In genomic region chr1:24909388-24909898, GRCh38 we compare ENCODE assay signal across 8 cellular contexts. TPM values are rescaled to one million over a fixed set of nuclear protein-coding genes. Genes with fewer than 3 reads are reported as not detected.
A peak's percentile ranks its signal among the peaks of the same experiment; 100 is the strongest.
DNase-seq lines count a peak whose midpoint lies in the region; ATAC-seq and TF ChIP-seq lines count a peak whose summit lies in the region.

No MANE protein-coding gene starts in this region.

- H3K27me3 Mint-ChIP-seq in immature natural killer cell (ENCODE audit: low read depth in 3 of 3), result peaks cover 75 to 88% (median 79%) of the 10 kb centered on the region in 3 donors

- intact Hi-C loops in ascending aorta (cut with DNase I), result no loop called here
- intact Hi-C loops in testis (cut with DNase I; ENCODE audit: low total_unique reads), result no loop called here

- peaks cover 0 to 4% (median 0%) of the 10 kb centered on the region in 6 donors for H3K9me3 Mint-ChIP-seq in immature natural killer cell

- no peak overlapping the region for H3K27ac ChIP-seq in AG04450 (ENCODE audit: low read depth, low read length)
- no peak overlapping the region for H3K27ac ChIP-seq in ascending aorta
- no peak overlapping the region for H3K27ac ChIP-seq in testis
- no peak overlapping the region for H3K27ac ChIP-seq in Karpas-422 (ENCODE audit: low read length)

- TF ChIP-seq CTCF in AG04450 (IDR thresholded peaks at IDR 0.05; ENCODE audit: low read depth, low read length) (peak; percentile 61), HFF-Myc (IDR thresholded peaks at IDR 0.05; ENCODE audit: low read depth, low read length, missing control alignments) (peak; percentile 59), ascending aorta (IDR thresholded peaks at IDR 0.05) (peak; percentile 16 to 42 (median 38)), testis (IDR thresholded peaks at IDR 0.05) (peak in 2 of 3 experiments; percentile 25 to 44)

- DNase-seq in AG04450 (ENCODE audit: low read depth, low spot score), result peak; percentile 7
- DNase-seq in HFF-Myc (ENCODE audit: extremely low read depth, low read depth), result no peak
- peak in 1 of 2 donors; percentile 69 for DNase-seq in ascending aorta (ENCODE audit: low spot score in 2 of 2)
- DNase-seq in immature natural killer cell, result peak; percentile 5 to 19 (median 5)
- DNase-seq in testis, result peak; percentile 57
- DNase-seq in Karpas-422, result no peak

- H3K9me2 ChIP-seq in Karpas-422 (replicated peaks; ENCODE audit: insufficient read depth, low read length), result no peaks in the 10 kb centered on the region

- H3K36me3 ChIP-seq in ascending aorta, result no peaks in the 10 kb centered on the region
- H3K36me3 ChIP-seq in testis (ENCODE audit: low read depth, missing control alignments), result no peaks in the 10 kb centered on the region
- H3K36me3 ChIP-seq in Karpas-422 (ENCODE audit: insufficient read depth, low read length), result peaks cover 14% of the 10 kb centered on the region

- H4K20me1 ChIP-seq in Karpas-422 (ENCODE audit: insufficient read depth, low read depth, low read length), result peaks cover 18% of the 10 kb centered on the region; the same call in 1 of the 2 replicates

- peaks cover 84 to 95% of the 10 kb centered on the region in 2 donors for H3K4me1 Mint-ChIP-seq in immature natural killer cell

- H3K27ac Mint-ChIP-seq in immature natural killer cell, result peak overlapping the region; percentile 98 to 100 (median 100)

- CTCF ChIA-PET in AG04450 (lab: Charles Lee), result interaction anchor here (0.6 to 1.8 kb wide), 7 partner anchors 11 to 490 kb away, joined by 3 to 5 read pairs (median 3); no protein-coding TSS in a partner anchor

- H3K4me3 ChIP-seq in AG04450 (ENCODE audit: low read depth, low read length) (no peak overlapping the region), HFF-Myc (replicated peaks; ENCODE audit: low read depth, low read length) (no peak overlapping the region), ascending aorta (no peak overlapping the region), testis (no peak overlapping the region), Karpas-422 (ENCODE audit: low read length) (no peak overlapping the region)

- peaks cover 32 to 68% (median 37%) of the 10 kb centered on the region in 3 donors for H3K36me3 Mint-ChIP-seq in immature natural killer cell

- TF ChIP-seq POLR2A in testis (IDR thresholded peaks at IDR 0.05), result no peak

- H3K9ac ChIP-seq in Karpas-422 (ENCODE audit: low read length), result no peak overlapping the region

- ATAC-seq in HG02884 (IDR thresholded peaks at IDR 0.05; ENCODE audit: unreplicated experiment) (no peak), HG03432 (IDR thresholded peaks at IDR 0.05; ENCODE audit: unreplicated experiment) (no peak)

- POLR2A ChIA-PET in AG04450 (lab: Yijun Ruan, JAX), result no interaction called here

- no peaks in the 10 kb centered on the region for H3K79me2 ChIP-seq in Karpas-422 (ENCODE audit: low read length)

- H2AFZ ChIP-seq in Karpas-422 (ENCODE audit: low read length), result no peak overlapping the region

- peak overlapping the region; percentile 73 to 88 (median 80) for H3K4me3 Mint-ChIP-seq in immature natural killer cell

- H3K9me3 ChIP-seq in AG04450 (ENCODE audit: control insufficient read depth, insufficient read depth, low read length) (peaks cover 9% of the 10 kb centered on the region), ascending aorta (no peaks in the 10 kb centered on the region), testis (no peaks in the 10 kb centered on the region), Karpas-422 (ENCODE audit: low read length) (no peaks in the 10 kb centered on the region)

- H3K27me3 ChIP-seq in AG04450 (ENCODE audit: control insufficient read depth, insufficient read depth, low read length) (peaks cover 8% of the 10 kb centered on the region), ascending aorta (no peaks in the 10 kb centered on the region), testis (no peaks in the 10 kb centered on the region), Karpas-422 (ENCODE audit: low read length) (no peaks in the 10 kb centered on the region)

- H3K4me1 ChIP-seq in ascending aorta (peaks cover 0 to 5% of the 10 kb centered on the region in 2 donors), testis (no peaks in the 10 kb centered on the region), Karpas-422 (ENCODE audit: low read length) (no peaks in the 10 kb centered on the region)

- WGBS in testis, 2 donors, result 44 to 45% methylated on average over 15 of the region's 15 CpGs

- H3K4me2 ChIP-seq in Karpas-422 (ENCODE audit: low read depth, low read length, poor library complexity, severe bottlenecking), result no peak overlapping the region

RNA-seq across cellular contexts. Expression of gene RUNX3, which starts 20.6 kb away (rescaled TPM):
- not detected in 2 replicates for polyA plus RNA-seq in AG04450 (2011; rRNA removed)
- polyA minus RNA-seq in AG04450 (2011; rRNA and poly(A)+ RNA removed), result not detected in 2 replicates
- 0.21 TPM for total RNA-seq in ascending aorta
- polyA plus RNA-seq in immature natural killer cell, result 100 to 1,000 TPM in 1 of 3 donors, 10 to 100 TPM in 2; 83.7 to 132 (median 93.2) TPM
- total RNA-seq in testis, result 1 to 10 TPM; 5.7 to 6.4 TPM
- polyA plus RNA-seq in testis (ENCODE audit: insufficient read depth, low read depth, low replicate concordance), result 5.1 TPM
- 35.2 and 36.6 TPM in 2 replicates for total RNA-seq in Karpas-422 (2014; rRNA removed; shearing (Covaris generic); ENCODE audit: low replicate concordance)

Comparison
In these comparisons a context has a peak if more than half of its experiments do, and no peak if none do; other contexts are left out.
1. DNase-seq: peak in AG04450 (single experiment), immature natural killer cell (3 of 3) and testis (single experiment); none in HFF-Myc (single experiment) and Karpas-422 (single experiment).
2. Peak in every context shown above with its lines, with median percentiles within 50 percentile points of each other: CTCF ChIP-seq.